14 cellular contexts compared by ENCODE assay signal in genomic region chrX:78950157-78950556, GRCh38. TPM values are rescaled to one million over a fixed set of nuclear protein-coding genes. Genes with fewer than 3 reads are reported as not detected.
DNase-seq lines count a peak whose midpoint lies in the region; ATAC-seq and TF ChIP-seq lines count a peak whose summit lies in the region.
"Had no signal": no experiment of that assay in that cellular context is flagged by ENCODE, and none has a peak within 500 bp of the region (broad histone marks: within the 10 kb centered on the region; RNA-seq: fewer than 3 reads in every experiment).

No MANE protein-coding gene starts in this region.

- intact Hi-C loops in CD4-positive, alpha-beta T cell (cut with DNase I, micrococcal nuclease) = loop anchor here (10.0 kb wide), 2 partner anchors 325 to 395 kb away; no protein-coding TSS in a partner anchor
- intact Hi-C loops in mucosa of descending colon (cut with DNase I, micrococcal nuclease) = no loop called here

- H3K4me3 Mint-ChIP-seq in CD4-positive, alpha-beta T cell = peak overlapping the region; percentile 93
- H3K4me3 Mint-ChIP-seq in T-cell (peak overlapping the region; percentile 78 to 99 (median 95)), naive B cell (peak overlapping the region; percentile 86 to 100 (median 96))

- no peaks in the 10 kb centered on the region for H3K4me1 ChIP-seq in mucosa of descending colon (ENCODE audit: low read depth)
- H3K4me1 ChIP-seq: stomach had no signal

- H3K27ac Mint-ChIP-seq in CD4-positive, alpha-beta T cell = peak overlapping the region; percentile 96
- H3K27ac Mint-ChIP-seq in T-cell = peak overlapping the region; percentile 88 to 91
- peak overlapping the region; percentile 58 to 88 (median 75) for H3K27ac Mint-ChIP-seq in naive B cell

- H3K9me3 Mint-ChIP-seq in CD4-positive, alpha-beta T cell = no peaks in the 10 kb centered on the region
- H3K9me3 Mint-ChIP-seq in T-cell (no peaks in the 10 kb centered on the region), naive B cell (no peaks in the 10 kb centered on the region)

- CTCF ChIA-PET in CD4-positive, alpha-beta T cell (lab: Charles Lee) = interaction anchor here (1.8 kb wide), 1 partner anchor 9 kb away, joined by 6 read pairs; no protein-coding TSS in a partner anchor
- CTCF ChIA-PET in T-cell (lab: Charles Lee) = no interaction called here

- H3K27ac ChIP-seq in CD4-positive, alpha-beta T cell (ENCODE audit: low read depth, low read length) = no peak overlapping the region
- H3K27ac ChIP-seq: brain microvascular endothelial cell, stomach had no signal

- no peak for ATAC-seq in CD4-positive, alpha-beta T cell (ENCODE audit: poor library complexity)
- ATAC-seq in T-cell (replicated peaks in 1 of 4) (no peak), naive B cell (ENCODE audit: low read depth in 2 of 2) (peak; percentile 39 to 49), HG03039 (IDR thresholded peaks at IDR 0.05; ENCODE audit: unreplicated experiment) (no peak), mucosa of descending colon (no peak), GM19395 (IDR thresholded peaks at IDR 0.05; ENCODE audit: unreplicated experiment) (no peak)
- ATAC-seq: Panc1 had no signal

- peaks cover 76% of the 10 kb centered on the region for H3K4me1 Mint-ChIP-seq in CD4-positive, alpha-beta T cell (ENCODE audit: low read depth)
- peaks cover 56 to 62% (median 58%) of the 10 kb centered on the region in 3 donors for H3K4me1 Mint-ChIP-seq in T-cell
- H3K4me1 Mint-ChIP-seq in naive B cell = peaks cover 33 to 60% (median 51%) of the 10 kb centered on the region in 3 donors

- H3K4me3 ChIP-seq in GM12865 (ENCODE audit: low read depth, low read length) (peak overlapping the region; percentile 79), mucosa of descending colon (no peak overlapping the region)
- H3K4me3 ChIP-seq: stomach had no signal

- DNase-seq in CD4-positive, alpha-beta T cell = no peak
- DNase-seq in GM12865 (ENCODE audit: low read depth) = no peak
- DNase-seq in T-cell = no peak
- DNase-seq in naive B cell = no peak
- no peak for DNase-seq in mucosa of descending colon
- DNase-seq: brain microvascular endothelial cell, GOT3, NCI-H2029 treated with DMSO at 0.1 percent for 48 hours, small intestine, stomach had no signal

- no peaks in the 10 kb centered on the region for H3K36me3 ChIP-seq in mucosa of descending colon (ENCODE audit: low read depth)
- H3K36me3 ChIP-seq: brain microvascular endothelial cell, stomach had no signal

- H3K27me3 ChIP-seq in CD4-positive, alpha-beta T cell (ENCODE audit: control insufficient read depth, insufficient read depth, low read length) = no peaks in the 10 kb centered on the region
- H3K27me3 ChIP-seq: brain microvascular endothelial cell, stomach had no signal

- H3K36me3 Mint-ChIP-seq in CD4-positive, alpha-beta T cell (ENCODE audit: low read depth) = peaks cover 94% of the 10 kb centered on the region
- H3K36me3 Mint-ChIP-seq in T-cell = peaks cover 63% of the 10 kb centered on the region
- H3K36me3 Mint-ChIP-seq in naive B cell = peaks cover 22 to 26% of the 10 kb centered on the region in 2 donors

- no peak for TF ChIP-seq CTCF in CD4-positive, alpha-beta T cell (IDR thresholded peaks at IDR 0.05)
- no peak for TF ChIP-seq CTCF in GM12865 (IDR thresholded peaks at IDR 0.05; ENCODE audit: insufficient read depth, low read depth, low read length, missing control alignments)
- no peak for TF ChIP-seq CTCF in mucosa of descending colon (IDR thresholded peaks at IDR 0.05)

- POLR2A ChIA-PET in CD4-positive, alpha-beta T cell (lab: Charles Lee) = interaction anchor here (0.8 to 1.8 kb wide), 3 partner anchors 9 to 132 kb away, joined by 5 read pairs; no protein-coding TSS in a partner anchor
- POLR2A ChIA-PET in T-cell (lab: Charles Lee) = interaction anchor here (0.5 to 1.2 kb wide), 4 partner anchors 8 to 811 kb away, joined by 3 to 7 read pairs (median 5); partner anchors contain the start of gene TAF9B (in 1 of the 2)

- H3K9me3 ChIP-seq in CD4-positive, alpha-beta T cell (ENCODE audit: control insufficient read depth, low read length) = no peaks in the 10 kb centered on the region
- no peaks in the 10 kb centered on the region for H3K9me3 ChIP-seq in mucosa of descending colon
- H3K9me3 ChIP-seq: stomach had no signal

- H3K27me3 Mint-ChIP-seq in CD4-positive, alpha-beta T cell = no peaks in the 10 kb centered on the region
- no peaks in the 10 kb centered on the region for H3K27me3 Mint-ChIP-seq in T-cell
- H3K27me3 Mint-ChIP-seq in naive B cell = no peaks in the 10 kb centered on the region

RNA-seq across cellular contexts. Expression of gene P2RY10, which starts 5.0 kb away (rescaled TPM):
- total RNA-seq in CD4-positive, alpha-beta T cell = 10 to 100 TPM; 85.3 to 98.5 TPM
- total RNA-seq in T-cell = 10 to 100 TPM; 49.9 to 71.9 (median 67.4) TPM
- 100 to 1,000 TPM; 236 to 292 (median 251) TPM for polyA plus RNA-seq in naive B cell (ENCODE audit: low read depth in 6 of 6)
- 1 to 10 TPM in 2 of 3 donors, under 1 TPM in 1; 0.82 to 2.5 (median 2.3) TPM for total RNA-seq in mucosa of descending colon
- total RNA-seq: posterior vena cava had no signal

Comparison
In these comparisons a context has a peak if more than half of its experiments do, and no peak if none do; other contexts are left out.
1. ATAC-seq: peak in naive B cell (2 of 2); none in CD4-positive, alpha-beta T cell (single experiment), T-cell (0 of 4), HG03039 (single experiment), mucosa of descending colon (single experiment) and GM19395 (single experiment).
2. RNA of gene P2RY10, which starts 5.0 kb away (total RNA-seq): 85.3 to 98.5 TPM in CD4-positive, alpha-beta T cell and 49.9 to 71.9 TPM in T-cell; 0.82 to 2.5 TPM in mucosa of descending colon; every median in the first group is over 10 times any median in the second.
3. intact Hi-C loops: an anchor here in CD4-positive, alpha-beta T cell (10.0 kb wide); none called in mucosa of descending colon.
4. Peak in every context shown above with its lines, with median percentiles within 50 percentile points of each other: H3K27ac Mint-ChIP-seq and H3K4me3 Mint-ChIP-seq.